ENCODE assay signal across 25 cellular contexts in genomic region chr16:55943257-55943656, GRCh38.
"Had no signal": no experiment of that assay in that cellular context is flagged by ENCODE, and none has a peak within 500 bp of the region (broad histone marks: within the 10 kb centered on the region; RNA-seq: fewer than 3 reads in every experiment).

No MANE protein-coding gene starts in this region.

- H3K4me1 ChIP-seq: ascending aorta, Peyer's patch, SJCRH30 had no signal

- H3K9me3 ChIP-seq: MG63, Peyer's patch, SJCRH30 had no signal

- H3K4me3 ChIP-seq: ascending aorta, MG63, Peyer's patch, SJCRH30, SK-N-MC had no signal

- H3K27ac ChIP-seq: ascending aorta, Peyer's patch, RWPE1, SJCRH30, SK-N-MC had no signal

- H3K27me3 ChIP-seq: ascending aorta, Peyer's patch, SJCRH30 had no signal

- ATAC-seq: activated CD8-positive, alpha-beta T cell treated with anti-CD3 and anti-CD28 coated beads, Interleukin-2, amount 10 ng/mL, durations not matched to agents 7 days and 5 days; PC-3 had no signal

- H3K36me3 ChIP-seq: ascending aorta, MG63, Peyer's patch, SJCRH30 had no signal

- DNase-seq: activated CD4-positive, alpha-beta T cell treated with anti-CD3 and anti-CD28 coated beads, Interleukin-2, amount 50 U/mL, for 1 hour; activated CD8-positive, alpha-beta T cell treated with anti-CD3 and anti-CD28 coated beads, Interleukin-2, amount 10 ng/mL, durations not matched to agents 7 days and 5 days; activated gamma-delta T cell; activated naive CD4-positive, alpha-beta T cell treated with Interleukin-2 at 50 U/mL for 16 hours; activated naive CD8-positive, alpha-beta T cell treated with anti-CD3 and anti-CD28 coated beads, Interleukin-2, amount 10 ng/mL, durations not matched to agents 7 days and 5 days; activated T-cell treated with anti-CD3 and anti-CD28 coated beads, Interleukin-2, amount 50 U/mL, for 24 hours; amygdala; caudate nucleus; cerebellar nuclear complex; Kasumi-1; KBM-7; MG63; NCI-H1092; NCI-H1436 treated with DMSO at 0.1 percent for 48 hours; NCI-H1694 treated with DMSO at 0.1 percent for 48 hours; NCI-H2029; NCI-H345; NCI-H524 treated with DMSO at 0.1 percent for 48 hours; PC-3; Peyer's patch; SHP77; SJCRH30 had no signal
